17 cellular contexts compared by ENCODE assay signal in the genomic region with DNA sequence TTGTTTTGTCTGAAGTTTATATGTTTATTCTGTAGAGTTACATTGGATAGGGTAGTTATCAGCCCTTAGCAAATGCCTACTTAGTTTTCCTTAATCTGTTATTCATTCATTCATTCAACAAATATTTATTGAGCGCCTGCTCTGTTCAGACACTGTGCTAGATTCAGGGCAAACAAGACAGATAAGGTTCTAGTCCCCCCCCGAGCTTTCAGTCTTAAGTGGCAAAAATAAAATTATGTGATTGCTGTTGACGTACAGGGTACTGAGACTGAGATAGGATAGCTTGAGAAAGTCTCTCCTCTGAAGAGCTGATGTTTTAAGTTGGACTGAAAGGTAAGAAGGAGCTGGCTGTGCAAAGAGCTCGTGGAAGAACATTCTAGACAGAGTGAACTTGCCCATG. TPM values are rescaled to one million over a fixed set of nuclear protein-coding genes. Genes with fewer than 3 reads are reported as not detected.
DNase-seq lines count a peak whose midpoint lies in the region; FAIRE-seq and TF ChIP-seq lines count a peak whose summit lies in the region.
"Had no signal": no experiment of that assay in that cellular context is flagged by ENCODE, and none has a peak within 500 bp of the region (broad histone marks: within the 10 kb centered on the region; RNA-seq: fewer than 3 reads in every experiment).

No MANE protein-coding gene starts in this region.

- peak overlapping the region; percentile 5 to 45 for H3K27ac ChIP-seq in breast epithelium
- peak overlapping the region; percentile 66 for H3K27ac ChIP-seq in subcutaneous abdominal adipose tissue (ENCODE audit: low read depth, low read length)
- H3K27ac ChIP-seq: 22Rv1, C4-2B had no signal

- H3K4me3 ChIP-seq in breast epithelium (no peak overlapping the region), subcutaneous abdominal adipose tissue (ENCODE audit: low read depth in 1 of 5, low read length in 5 of 5) (no peak overlapping the region)

- CTCF ChIA-PET in activated naive CD4-positive, alpha-beta T cell treated with anti-CD3 and anti-CD28 coated beads, Interleukin-2, amount 10 ng/mL, durations not matched to agents 7 days and 5 days (lab: Charles Lee): no interaction called here
- CTCF ChIA-PET in activated naive CD4-positive, alpha-beta T cell treated with anti-CD3 and anti-CD28 coated beads for 36 hours (lab: Charles Lee): no interaction called here

- no peak overlapping the region for H3K4me3 Mint-ChIP-seq in activated naive CD4-positive, alpha-beta T cell treated with anti-CD3 and anti-CD28 coated beads, Interleukin-2, amount 10 ng/mL, durations not matched to agents 7 days and 5 days
- no peak overlapping the region for H3K4me3 Mint-ChIP-seq in activated naive CD4-positive, alpha-beta T cell treated with anti-CD3 and anti-CD28 coated beads for 36 hours
- H3K4me3 Mint-ChIP-seq in nephron progenitor cell: no peak overlapping the region
- H3K4me3 Mint-ChIP-seq in activated CD4-positive, alpha-beta T cell treated with anti-CD3 and anti-CD28 coated beads, Interleukin-2, amount 10 ng/mL, durations not matched to agents 24 days and 14 days: no peak overlapping the region

- FAIRE-seq in GM12891 (lab: Jason Lieb, UNC): no peak
- FAIRE-seq: HTR-8/SVneo had no signal

- no peaks in the 10 kb centered on the region for H3K9me3 ChIP-seq in breast epithelium
- no peaks in the 10 kb centered on the region for H3K9me3 ChIP-seq in subcutaneous abdominal adipose tissue (ENCODE audit: control insufficient read depth in 5 of 5, low read length in 5 of 5)

- no peak overlapping the region for H3K9ac ChIP-seq in subcutaneous abdominal adipose tissue (ENCODE audit: low read length in 5 of 5)

- H3K36me3 ChIP-seq in breast epithelium (no peaks in the 10 kb centered on the region), subcutaneous abdominal adipose tissue (ENCODE audit: control insufficient read depth in 5 of 5, insufficient read depth in 5 of 5, low read length in 5 of 5) (peaks cover 0 to 4% (median 0%) of the 10 kb centered on the region in 5 donors)

- peaks cover 3 to 25% of the 10 kb centered on the region in 2 donors for H3K4me1 ChIP-seq in breast epithelium
- peaks cover 11 to 93% (median 62%) of the 10 kb centered on the region in 5 donors for H3K4me1 ChIP-seq in subcutaneous abdominal adipose tissue (ENCODE audit: control insufficient read depth in 5 of 5, insufficient read depth in 5 of 5, low read length in 5 of 5)

- peak overlapping the region; percentile 15 for H3K27ac Mint-ChIP-seq in activated naive CD4-positive, alpha-beta T cell treated with anti-CD3 and anti-CD28 coated beads, Interleukin-2, amount 10 ng/mL, durations not matched to agents 7 days and 5 days
- H3K27ac Mint-ChIP-seq in activated naive CD4-positive, alpha-beta T cell treated with anti-CD3 and anti-CD28 coated beads for 36 hours: no peak overlapping the region
- peak overlapping the region; percentile 1 for H3K27ac Mint-ChIP-seq in nephron progenitor cell
- H3K27ac Mint-ChIP-seq in activated CD4-positive, alpha-beta T cell treated with anti-CD3 and anti-CD28 coated beads, Interleukin-2, amount 10 ng/mL, durations not matched to agents 24 days and 14 days: no peak overlapping the region

- H3K27me3 ChIP-seq in breast epithelium (no peaks in the 10 kb centered on the region), subcutaneous abdominal adipose tissue (ENCODE audit: control insufficient read depth in 5 of 5, insufficient read depth in 4 of 5, low read length in 5 of 5) (no peaks in the 10 kb centered on the region)

- no peaks in the 10 kb centered on the region for H3K36me3 Mint-ChIP-seq in activated naive CD4-positive, alpha-beta T cell treated with anti-CD3 and anti-CD28 coated beads, Interleukin-2, amount 10 ng/mL, durations not matched to agents 7 days and 5 days
- no peaks in the 10 kb centered on the region for H3K36me3 Mint-ChIP-seq in activated naive CD4-positive, alpha-beta T cell treated with anti-CD3 and anti-CD28 coated beads for 36 hours (ENCODE audit: low read depth)
- H3K36me3 Mint-ChIP-seq in nephron progenitor cell (ENCODE audit: low read depth): peaks cover 5% of the 10 kb centered on the region
- H3K36me3 Mint-ChIP-seq in activated CD4-positive, alpha-beta T cell treated with anti-CD3 and anti-CD28 coated beads, Interleukin-2, amount 10 ng/mL, durations not matched to agents 24 days and 14 days (ENCODE audit: low read depth): no peaks in the 10 kb centered on the region

- intact Hi-C loops in activated naive CD4-positive, alpha-beta T cell treated with anti-CD3 and anti-CD28 coated beads for 36 hours (cut with micrococcal nuclease): no loop called here
- intact Hi-C loops in breast epithelium (cut with DNase I; ENCODE audit: low total_unique reads): loop anchor here (10.0 kb wide), 1 partner anchor 1120 kb away; no protein-coding TSS in a partner anchor
- intact Hi-C loops in activated CD4-positive, alpha-beta T cell treated with anti-CD3 and anti-CD28 coated beads, Interleukin-2, amount 10 ng/mL, durations not matched to agents 24 days and 14 days (cut with micrococcal nuclease): no loop called here

- peaks cover 2% of the 10 kb centered on the region for H3K27me3 Mint-ChIP-seq in activated naive CD4-positive, alpha-beta T cell treated with anti-CD3 and anti-CD28 coated beads, Interleukin-2, amount 10 ng/mL, durations not matched to agents 7 days and 5 days
- H3K27me3 Mint-ChIP-seq in activated naive CD4-positive, alpha-beta T cell treated with anti-CD3 and anti-CD28 coated beads for 36 hours (ENCODE audit: low read depth): no peaks in the 10 kb centered on the region
- peaks cover 3% of the 10 kb centered on the region for H3K27me3 Mint-ChIP-seq in nephron progenitor cell (ENCODE audit: low read depth, poor library complexity)
- H3K27me3 Mint-ChIP-seq in activated CD4-positive, alpha-beta T cell treated with anti-CD3 and anti-CD28 coated beads, Interleukin-2, amount 10 ng/mL, durations not matched to agents 24 days and 14 days: peaks cover 6% of the 10 kb centered on the region

- no peak for DNase-seq in activated naive CD4-positive, alpha-beta T cell treated with anti-CD3 and anti-CD28 coated beads, Interleukin-2, amount 10 ng/mL, durations not matched to agents 7 days and 5 days
- no peak for DNase-seq in activated naive CD4-positive, alpha-beta T cell treated with anti-CD3 and anti-CD28 coated beads for 36 hours
- DNase-seq in breast epithelium (ENCODE audit: low spot score in 2 of 2): no peak
- DNase-seq in nephron progenitor cell: no peak
- DNase-seq in H4 (ENCODE audit: low spot score): no peak
- DNase-seq in activated CD4-positive, alpha-beta T cell treated with anti-CD3 and anti-CD28 coated beads, Interleukin-2, amount 10 ng/mL, durations not matched to agents 24 days and 14 days: no peak
- no peak for DNase-seq in GM12891 (ENCODE audit: insufficient read length, low spot score)
- DNase-seq: NCI-H1048; NCI-H1694; NCI-H345; NCI-H69; NK-92 treated with Interleukin-12 subunit alpha and Interleukin-12 subunit beta, amount 100 ng/mL, for 24 hours; OCI-M1 had no signal

- no peaks in the 10 kb centered on the region for H3K9me3 Mint-ChIP-seq in activated naive CD4-positive, alpha-beta T cell treated with anti-CD3 and anti-CD28 coated beads, Interleukin-2, amount 10 ng/mL, durations not matched to agents 7 days and 5 days
- no peaks in the 10 kb centered on the region for H3K9me3 Mint-ChIP-seq in activated naive CD4-positive, alpha-beta T cell treated with anti-CD3 and anti-CD28 coated beads for 36 hours
- no peaks in the 10 kb centered on the region for H3K9me3 Mint-ChIP-seq in nephron progenitor cell
- no peaks in the 10 kb centered on the region for H3K9me3 Mint-ChIP-seq in activated CD4-positive, alpha-beta T cell treated with anti-CD3 and anti-CD28 coated beads, Interleukin-2, amount 10 ng/mL, durations not matched to agents 24 days and 14 days

- no peaks in the 10 kb centered on the region for H3K4me1 Mint-ChIP-seq in activated naive CD4-positive, alpha-beta T cell treated with anti-CD3 and anti-CD28 coated beads, Interleukin-2, amount 10 ng/mL, durations not matched to agents 7 days and 5 days
- H3K4me1 Mint-ChIP-seq in activated naive CD4-positive, alpha-beta T cell treated with anti-CD3 and anti-CD28 coated beads for 36 hours (ENCODE audit: low read depth): no peaks in the 10 kb centered on the region
- H3K4me1 Mint-ChIP-seq in nephron progenitor cell: peaks cover 16% of the 10 kb centered on the region
- H3K4me1 Mint-ChIP-seq in activated CD4-positive, alpha-beta T cell treated with anti-CD3 and anti-CD28 coated beads, Interleukin-2, amount 10 ng/mL, durations not matched to agents 24 days and 14 days: no peaks in the 10 kb centered on the region

- no peak for TF ChIP-seq POLR2A in breast epithelium (IDR thresholded peaks at IDR 0.05)
- TF ChIP-seq POLR2A in GM12891 (IDR thresholded peaks at IDR 0.05; ENCODE audit: low read depth, low read length): no peak

- TF ChIP-seq CTCF in breast epithelium (IDR thresholded peaks at IDR 0.05) (no peak), nephron progenitor cell (IDR thresholded peaks at IDR 0.05) (no peak)

TF ChIP-seq in GM12891, 5 proteins besides CTCF, POLR2A, EP300 and RAD21:
- TF ChIP-seq SPI1 (IDR thresholded peaks at IDR 0.05; ENCODE audit: low read depth, low read length): no peak
- TF ChIP-seq POLR2AphosphoS5 (IDR thresholded peaks at IDR 0.05; ENCODE audit: low read depth, low read length): no peak
- TF ChIP-seq POU2F2 (IDR thresholded peaks at IDR 0.05; ENCODE audit: low read depth, low read length): no peak
- no peak for TF ChIP-seq TAF1 (IDR thresholded peaks at IDR 0.05; ENCODE audit: low read depth, low read length)
- no peak for TF ChIP-seq PAX5 (IDR thresholded peaks at IDR 0.05; ENCODE audit: insufficient read depth, low read length, severe bottlenecking)
TF ChIP-seq in GM12891: peak in this region for 0.

RNA-seq across cellular contexts. Expression of a gene that starts 58.7 kb away (rescaled TPM):
- 1 to 10 TPM; 3.1 to 3.3 TPM for total RNA-seq in activated naive CD4-positive, alpha-beta T cell treated with anti-CD3 and anti-CD28 coated beads for 36 hours
- total RNA-seq in breast epithelium: 100 to 1,000 TPM; 166 to 187 (median 178) TPM
- 8.3 and 8.8 TPM in 2 replicates for total RNA-seq in H4 (2014; rRNA removed; shearing (Covaris generic))
- 16.8 and 19.0 TPM in 2 replicates for total RNA-seq in activated CD4-positive, alpha-beta T cell treated with anti-CD3 and anti-CD28 coated beads, Interleukin-2, amount 10 ng/mL, durations not matched to agents 24 days and 14 days
- 3.7 TPM for polyA plus RNA-seq in GM12891 (2012; ENCODE audit: low read depth, missing spikeins)

Comparison
In these comparisons a context has a peak if more than half of its experiments do, and no peak if none do; other contexts are left out.
1. H3K27ac Mint-ChIP-seq: peak in activated naive CD4-positive, alpha-beta T cell treated with anti-CD3 and anti-CD28 coated beads, Interleukin-2, amount 10 ng/mL, durations not matched to agents 7 days and 5 days (single experiment) and nephron progenitor cell (single experiment); none in activated naive CD4-positive, alpha-beta T cell treated with anti-CD3 and anti-CD28 coated beads for 36 hours (single experiment) and activated CD4-positive, alpha-beta T cell treated with anti-CD3 and anti-CD28 coated beads, Interleukin-2, amount 10 ng/mL, durations not matched to agents 24 days and 14 days (single experiment).